1 cellular context compared by ENCODE assay signal in the genomic region with DNA sequence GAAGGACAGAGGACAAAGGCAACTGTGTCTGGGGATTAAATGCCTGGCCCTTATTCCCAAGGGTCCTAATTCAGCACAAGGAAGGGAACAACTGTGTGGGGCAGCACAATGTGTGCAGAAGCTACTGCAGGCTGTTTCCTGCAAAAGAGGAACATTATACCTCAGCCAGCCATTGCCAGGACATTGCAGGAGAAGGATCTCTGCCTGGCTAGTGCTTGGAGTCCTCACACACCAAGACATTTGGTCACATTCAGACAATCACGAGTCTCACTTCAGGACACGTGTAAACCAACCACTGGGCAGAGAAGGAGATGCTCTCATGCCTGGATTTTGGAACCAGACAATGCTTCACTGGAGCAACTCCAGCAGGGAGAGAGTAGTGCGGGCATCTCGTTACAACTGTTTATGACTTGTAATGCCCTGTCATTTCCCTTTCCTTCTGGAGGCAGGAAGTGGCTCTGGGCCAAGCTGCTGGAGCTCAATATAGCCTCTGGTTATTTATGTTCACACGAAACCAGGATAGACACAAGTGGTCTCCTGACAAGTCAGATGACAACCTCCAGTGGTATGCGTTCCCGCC.
TF ChIP-seq lines count a peak whose summit lies in the region.

No MANE protein-coding gene starts in this region.

TF ChIP-seq in GM23338, 12 proteins besides CTCF, POLR2A, EP300 and RAD21 (continued from another document):
- TF ChIP-seq, protein P1, sequence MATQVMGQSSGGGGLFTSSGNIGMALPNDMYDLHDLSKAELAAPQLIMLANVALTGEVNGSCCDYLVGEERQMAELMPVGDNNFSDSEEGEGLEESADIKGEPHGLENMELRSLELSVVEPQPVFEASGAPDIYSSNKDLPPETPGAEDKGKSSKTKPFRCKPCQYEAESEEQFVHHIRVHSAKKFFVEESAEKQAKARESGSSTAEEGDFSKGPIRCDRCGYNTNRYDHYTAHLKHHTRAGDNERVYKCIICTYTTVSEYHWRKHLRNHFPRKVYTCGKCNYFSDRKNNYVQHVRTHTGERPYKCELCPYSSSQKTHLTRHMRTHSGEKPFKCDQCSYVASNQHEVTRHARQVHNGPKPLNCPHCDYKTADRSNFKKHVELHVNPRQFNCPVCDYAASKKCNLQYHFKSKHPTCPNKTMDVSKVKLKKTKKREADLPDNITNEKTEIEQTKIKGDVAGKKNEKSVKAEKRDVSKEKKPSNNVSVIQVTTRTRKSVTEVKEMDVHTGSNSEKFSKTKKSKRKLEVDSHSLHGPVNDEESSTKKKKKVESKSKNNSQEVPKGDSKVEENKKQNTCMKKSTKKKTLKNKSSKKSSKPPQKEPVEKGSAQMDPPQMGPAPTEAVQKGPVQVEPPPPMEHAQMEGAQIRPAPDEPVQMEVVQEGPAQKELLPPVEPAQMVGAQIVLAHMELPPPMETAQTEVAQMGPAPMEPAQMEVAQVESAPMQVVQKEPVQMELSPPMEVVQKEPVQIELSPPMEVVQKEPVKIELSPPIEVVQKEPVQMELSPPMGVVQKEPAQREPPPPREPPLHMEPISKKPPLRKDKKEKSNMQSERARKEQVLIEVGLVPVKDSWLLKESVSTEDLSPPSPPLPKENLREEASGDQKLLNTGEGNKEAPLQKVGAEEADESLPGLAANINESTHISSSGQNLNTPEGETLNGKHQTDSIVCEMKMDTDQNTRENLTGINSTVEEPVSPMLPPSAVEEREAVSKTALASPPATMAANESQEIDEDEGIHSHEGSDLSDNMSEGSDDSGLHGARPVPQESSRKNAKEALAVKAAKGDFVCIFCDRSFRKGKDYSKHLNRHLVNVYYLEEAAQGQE (IDR thresholded peaks at IDR 0.05; ENCODE audit: unreplicated experiment), result no peak
- no peak for TF ChIP-seq ZNF114 (CRISPR knock-in tag; IDR thresholded peaks at IDR 0.05)
TF ChIP-seq in GM23338: peak in this region for 0.
